ENCODE assay signal across 2 cellular contexts in genomic region chr7:99193527-99194214, GRCh38.
A peak's percentile ranks its signal among the peaks of the same experiment; 100 is the strongest.
TF ChIP-seq lines count a peak whose summit lies in the region.

No MANE protein-coding gene starts in this region.

TF ChIP-seq in IMR-90, 13 proteins besides CTCF, POLR2A, EP300 and RAD21:
- peak; percentile 84 for TF ChIP-seq MAFK (IDR thresholded peaks at IDR 0.05; ENCODE audit: low read depth, low read length)
- no peak for TF ChIP-seq RCOR1 (IDR thresholded peaks at IDR 0.05; ENCODE audit: insufficient replicate concordance, low read length)
- no peak for TF ChIP-seq CHD1 (IDR thresholded peaks at IDR 0.05; ENCODE audit: low read depth, low read length)
- no peak for TF ChIP-seq NFE2L2 (IDR thresholded peaks at IDR 0.05; ENCODE audit: low read depth, low read length)

TF ChIP-seq in K562, 482 proteins besides CTCF, POLR2A, EP300 and RAD21:
- TF ChIP-seq JUNB (CRISPR knock-in tag; conservative IDR thresholded peaks at IDR 0.05) (no peak), ZNF76 (CRISPR knock-in tag; IDR thresholded peaks at IDR 0.05; ENCODE audit: borderline replicate concordance) (no peak), KDM5B (IDR thresholded peaks at IDR 0.05; ENCODE audit: insufficient replicate concordance, low read depth, low read length) (no peak), MAFG (tag; conservative IDR thresholded peaks at IDR 0.05) (peak; percentile 62), TEAD1 (CRISPR knock-in tag; IDR thresholded peaks at IDR 0.05) (no peak), CSDE1 (IDR thresholded peaks at IDR 0.05) (no peak), ZNF445 (CRISPR knock-in tag; IDR thresholded peaks at IDR 0.05; ENCODE audit: low read depth) (no peak), NCOA1 (IDR thresholded peaks at IDR 0.05; ENCODE audit: low read depth) (no peak), GTF2B (IDR thresholded peaks at IDR 0.05; ENCODE audit: extremely low read depth, insufficient read length) (no peak), ETS2 (tag; IDR thresholded peaks at IDR 0.05; ENCODE audit: borderline replicate concordance, poor library complexity, severe bottlenecking) (no peak), MAFF (IDR thresholded peaks at IDR 0.05; ENCODE audit: low read length) (peak; percentile 22; the same call in 1 of the 2 replicates), NFYB (IDR thresholded peaks at IDR 0.05; ENCODE audit: extremely low read depth, insufficient read length) (no peak), ZC3H11A (IDR thresholded peaks at IDR 0.05; ENCODE audit: low read depth, low read length) (no peak), C11orf30 (IDR thresholded peaks at IDR 0.05; ENCODE audit: low read depth) (peak; percentile 66; the same call in 1 of the 2 replicates), ZNF3 (CRISPR knock-in tag; IDR thresholded peaks at IDR 0.05) (no peak), NELFE (IDR thresholded peaks at IDR 0.05; ENCODE audit: insufficient read depth, insufficient read length) (no peak), MNT (conservative IDR thresholded peaks at IDR 0.05) (no peak), ZNF316 (IDR thresholded peaks at IDR 0.05) (peak; percentile 83), ZNF121 (CRISPR knock-in tag; conservative IDR thresholded peaks at IDR 0.05) (peak; percentile 61)
